In the genomic region with DNA sequence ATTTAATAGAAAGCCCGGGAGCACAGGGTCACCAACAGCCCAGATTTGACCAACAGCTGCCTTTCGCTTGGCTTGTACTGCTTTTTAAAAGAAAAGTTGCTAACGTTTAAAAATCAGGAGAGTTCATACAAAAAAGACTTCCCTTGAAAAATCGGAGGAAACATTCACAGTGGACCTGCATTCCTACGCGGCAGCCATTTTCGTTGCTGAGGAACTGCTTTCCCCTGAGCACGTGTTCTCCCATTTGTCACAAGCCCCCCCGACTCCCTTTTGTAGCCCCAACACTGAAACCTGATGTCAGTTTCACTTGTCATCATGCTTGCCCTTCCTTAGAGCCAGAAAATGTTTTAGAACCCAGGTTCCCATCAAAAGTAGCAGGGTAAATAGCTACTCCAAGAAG, we compare ENCODE assay signal across 10 cellular contexts. TPM values are rescaled to one million over a fixed set of nuclear protein-coding genes. Genes with fewer than 3 reads are reported as not detected.
"Had no signal": no experiment of that assay in that cellular context is flagged by ENCODE, and none has a peak within 500 bp of the region (broad histone marks: within the 10 kb centered on the region; RNA-seq: fewer than 3 reads in every experiment).

No MANE protein-coding gene starts in this region.

- H3K9ac ChIP-seq: GM23248 had no signal

- DNase-seq: GM23248, H7, HFFc6, IMR-90, KG1 had no signal

- H3K4me3 ChIP-seq: GM23248, HAP-1, K562 had no signal

- ATAC-seq: HCT116, K562 had no signal

- H3K4me1 ChIP-seq: HAP-1 had no signal

- FAIRE-seq: HTR-8/SVneo, K562 had no signal

- H3K27ac ChIP-seq: GM23248 had no signal

- H3K36me3 ChIP-seq: HAP-1 had no signal

- H2AFZ ChIP-seq: GM23248 had no signal

- H3K9me3 ChIP-seq: HAP-1 had no signal

RNA-seq across cellular contexts. Expression of a gene that starts 47.6 kb away (rescaled TPM):
- total RNA-seq: HT-29 had no signal
